9 cellular contexts compared by ENCODE assay signal in genomic region chr6:27237089-27237723, GRCh38. TPM values are rescaled to one million over a fixed set of nuclear protein-coding genes. Genes with fewer than 3 reads are reported as not detected.
A peak's percentile ranks its signal among the peaks of the same experiment; 100 is the strongest.
DNase-seq lines count a peak whose midpoint lies in the region; ATAC-seq and TF ChIP-seq lines count a peak whose summit lies in the region.
"Had no signal": no experiment of that assay in that cellular context is flagged by ENCODE, and none has a peak within 500 bp of the region (broad histone marks: within the 10 kb centered on the region; RNA-seq: fewer than 3 reads in every experiment).

No MANE protein-coding gene starts in this region.

- peaks cover 31% of the 10 kb centered on the region for H3K4me1 Mint-ChIP-seq in activated CD4-positive, alpha-beta T cell treated with anti-CD3 and anti-CD28 coated beads, Interleukin-2, amount 10 ng/mL, durations not matched to agents 7 days and 5 days

- no peaks in the 10 kb centered on the region for H3K36me3 ChIP-seq in A673 (ENCODE audit: insufficient read depth, low read length, poor library complexity, severe bottlenecking)

- H3K27me3 Mint-ChIP-seq in activated CD4-positive, alpha-beta T cell treated with anti-CD3 and anti-CD28 coated beads, Interleukin-2, amount 10 ng/mL, durations not matched to agents 7 days and 5 days, result peaks cover 60% of the 10 kb centered on the region

- H3K4me3 ChIP-seq in A673 (ENCODE audit: low read depth, low read length, poor library complexity, severe bottlenecking) (peak overlapping the region; percentile 26), fibroblast of pulmonary artery (replicated peaks; ENCODE audit: low read depth, low read length) (peak overlapping the region; percentile 41)

- CTCF ChIA-PET in A673 (lab: Charles Lee), result no interaction called here
- CTCF ChIA-PET in activated CD4-positive, alpha-beta T cell treated with anti-CD3 and anti-CD28 coated beads, Interleukin-2, amount 10 ng/mL, durations not matched to agents 7 days and 5 days (lab: Charles Lee), result interaction anchor here (0.6 to 1.9 kb wide), 5 partner anchors 15 to 441 kb away, joined by 3 to 5 read pairs (median 4); no protein-coding TSS in a partner anchor

- no peaks in the 10 kb centered on the region for H3K9me3 ChIP-seq in A673 (ENCODE audit: low read depth, low read length, poor library complexity, severe bottlenecking)

- H3K9me3 Mint-ChIP-seq in activated CD4-positive, alpha-beta T cell treated with anti-CD3 and anti-CD28 coated beads, Interleukin-2, amount 10 ng/mL, durations not matched to agents 7 days and 5 days, result peaks cover 7% of the 10 kb centered on the region

- no TSS peak for BruUV-seq in A673 (replicated peaks; lab: Mats Ljungman, UMichigan)

- intact Hi-C loops in A673 (cut with micrococcal nuclease; ENCODE audit: unreplicated experiment), result no loop called here
- intact Hi-C loops in cardiac septum (cut with DNase I), result no loop called here

- no peak for TF ChIP-seq CTCF in A673 (conservative IDR thresholded peaks at IDR 0.05; ENCODE audit: low read depth, low read length)
- TF ChIP-seq CTCF in fibroblast of pulmonary artery (IDR thresholded peaks at IDR 0.05; ENCODE audit: low read length, missing control alignments), result no peak
- no peak for TF ChIP-seq CTCF in omental fat pad (IDR thresholded peaks at IDR 0.05)

- H3K36me3 Mint-ChIP-seq in activated CD4-positive, alpha-beta T cell treated with anti-CD3 and anti-CD28 coated beads, Interleukin-2, amount 10 ng/mL, durations not matched to agents 7 days and 5 days (ENCODE audit: low read depth), result peaks cover 5% of the 10 kb centered on the region

- no peak overlapping the region for H3K27ac ChIP-seq in A673 (ENCODE audit: low read depth, low read length, poor library complexity, severe bottlenecking)

- DNase-seq in A673 (ENCODE audit: low spot score) (peak; percentile 75), fibroblast of pulmonary artery (ENCODE audit: low read depth) (peak; percentile 44), cardiac septum (ENCODE audit: low spot score) (no peak), omental fat pad (ENCODE audit: low spot score) (no peak)
- peak; percentile 28 for DNase-seq in activated CD4-positive, alpha-beta T cell treated with anti-CD3 and anti-CD28 coated beads, Interleukin-2, amount 10 ng/mL, durations not matched to agents 7 days and 5 days
- DNase-seq in stimulated activated naive CD8-positive, alpha-beta T cell treated with anti-CD3 and anti-CD28 coated beads, Interleukin-15, Interleukin-2, amounts not matched to agents 100 U/mL and 50 U/mL, for 24 hours, result peak; percentile 72
- no peak for DNase-seq in NK-92 treated with Interleukin-12 subunit alpha and Interleukin-12 subunit beta, amount 100 ng/mL, for 24 hours (lab: John Stamatoyannopoulos, UW)

- no peaks in the 10 kb centered on the region for H3K27me3 ChIP-seq in A673 (replicated peaks; ENCODE audit: insufficient read depth, low read depth, low read length, poor library complexity)

- H3K4me3 Mint-ChIP-seq in activated CD4-positive, alpha-beta T cell treated with anti-CD3 and anti-CD28 coated beads, Interleukin-2, amount 10 ng/mL, durations not matched to agents 7 days and 5 days, result peak overlapping the region; percentile 58

- H3K4me1 ChIP-seq in A673 (ENCODE audit: insufficient read depth, low read length, poor library complexity, severe bottlenecking), result no peaks in the 10 kb centered on the region

- H3K27ac Mint-ChIP-seq in activated CD4-positive, alpha-beta T cell treated with anti-CD3 and anti-CD28 coated beads, Interleukin-2, amount 10 ng/mL, durations not matched to agents 7 days and 5 days, result peak overlapping the region; percentile 63

- ATAC-seq in HG02610 (IDR thresholded peaks at IDR 0.05; ENCODE audit: unreplicated experiment), result peak; percentile 39
- peak; percentile 95 for ATAC-seq in stimulated activated naive CD8-positive, alpha-beta T cell treated with anti-CD3 and anti-CD28 coated beads, Interleukin-15, Interleukin-2, amounts not matched to agents 100 U/mL and 50 U/mL, for 24 hours
- ATAC-seq in omental fat pad (ENCODE audit: low FRiP score), result no peak

- POLR2A ChIA-PET in A673 (lab: Charles Lee; ENCODE audit: low non-redundant PET), result no interaction called here
- POLR2A ChIA-PET in activated CD4-positive, alpha-beta T cell treated with anti-CD3 and anti-CD28 coated beads, Interleukin-2, amount 10 ng/mL, durations not matched to agents 7 days and 5 days (lab: Charles Lee), result no interaction called here

RNA-seq across cellular contexts. Expression of gene PRSS16, which starts 10.3 kb away (rescaled TPM):
- 0.64 and 0.85 TPM in 2 replicates for total RNA-seq in A673 (2021)
- total RNA-seq in activated CD4-positive, alpha-beta T cell treated with anti-CD3 and anti-CD28 coated beads, Interleukin-2, amount 10 ng/mL, durations not matched to agents 7 days and 5 days, result 1 to 10 TPM; 1.1 to 1.5 TPM
- not detected for total RNA-seq in cardiac septum
- 1 to 10 TPM in 1 of 4 donors, under 1 TPM in 1, not detected in 2; 0.84 to 2.5 TPM for total RNA-seq in omental fat pad
- total RNA-seq: temporal lobe had no signal

Comparison
In these comparisons a context has a peak if more than half of its experiments do, and no peak if none do; other contexts are left out.
1. DNase-seq: peak in A673 (single experiment), activated CD4-positive, alpha-beta T cell treated with anti-CD3 and anti-CD28 coated beads, Interleukin-2, amount 10 ng/mL, durations not matched to agents 7 days and 5 days (single experiment), fibroblast of pulmonary artery (single experiment) and stimulated activated naive CD8-positive, alpha-beta T cell treated with anti-CD3 and anti-CD28 coated beads, Interleukin-15, Interleukin-2, amounts not matched to agents 100 U/mL and 50 U/mL, for 24 hours (single experiment); none in cardiac septum (single experiment), omental fat pad (single experiment) and NK-92 treated with Interleukin-12 subunit alpha and Interleukin-12 subunit beta, amount 100 ng/mL, for 24 hours (single experiment).